ENCODE assay signal across 26 cellular contexts in genomic region chrX:42783456-42783855, GRCh38. TPM values are rescaled to one million over a fixed set of nuclear protein-coding genes. Genes with fewer than 3 reads are reported as not detected.
DNase-seq lines count a peak whose midpoint lies in the region; ATAC-seq, FAIRE-seq and TF ChIP-seq lines count a peak whose summit lies in the region.
"Had no signal": no experiment of that assay in that cellular context is flagged by ENCODE, and none has a peak within 500 bp of the region (broad histone marks: within the 10 kb centered on the region; RNA-seq: fewer than 3 reads in every experiment).

No MANE protein-coding gene starts in this region.

- H3K36me3 ChIP-seq in kidney (ENCODE audit: control insufficient read depth in 1 of 2, insufficient read depth in 2 of 2, low read length in 2 of 2), result no peaks in the 10 kb centered on the region
- H3K36me3 ChIP-seq: BLaER1, MG63 had no signal

- DNase-seq in EH (ENCODE audit: low read depth), result peak; percentile 59
- DNase-seq in amniotic epithelial cell (ENCODE audit: low read depth), result peak; percentile 3
- no peak for DNase-seq in kidney
- DNase-seq in renal cortical epithelial cell (ENCODE audit: low read depth), result peak; percentile 62
- DNase-seq in HT-29 (ENCODE audit: low spot score), result no peak
- no peak for DNase-seq in Right ventricle myocardium inferior (ENCODE audit: missing footprints)
- DNase-seq in cortex of kidney (lab: John Stamatoyannopoulos, UW), result no peak
- DNase-seq: 8988T; CD4-positive, CD25-positive, alpha-beta regulatory T cell; DMS153; KBM-7; MG63; NCI-H2029 treated with DMSO at 0.1 percent for 48 hours; NCI-H2227 treated with DMSO at 0.1 percent for 48 hours; NCI-H526 treated with DMSO at 0.1 percent for 48 hours; SHP77 treated with DMSO at 0.1 percent for 48 hours had no signal

- no peaks in the 10 kb centered on the region for H3K9me3 ChIP-seq in kidney (ENCODE audit: control insufficient read depth in 1 of 2, low read length in 2 of 2)
- H3K9me3 ChIP-seq: MG63 had no signal

- intact Hi-C loops in kidney (cut with DNase I), result no loop called here
- intact Hi-C loops in Right ventricle myocardium inferior (cut with DNase I), result no loop called here

- no peak for TF ChIP-seq CTCF in kidney (IDR thresholded peaks at IDR 0.05; ENCODE audit: borderline replicate concordance, extremely low read depth, insufficient read depth)

- H3K9ac ChIP-seq in kidney (ENCODE audit: low read length in 2 of 2), result no peak overlapping the region
- H3K9ac ChIP-seq: BLaER1 had no signal

- H3K27ac ChIP-seq in kidney (ENCODE audit: low read depth in 2 of 2, low read length in 2 of 2), result no peak overlapping the region
- H3K27ac ChIP-seq: BLaER1, RWPE1 had no signal

- H3K4me3 ChIP-seq in kidney (ENCODE audit: low read length in 2 of 2), result no peak overlapping the region
- H3K4me3 ChIP-seq: BLaER1, MG63 had no signal

- FAIRE-seq in kidney (lab: Jason Lieb, UNC), result peak; percentile 58
- FAIRE-seq: G401.6, H54, HTR-8/SVneo had no signal

- no peaks in the 10 kb centered on the region for H3K4me1 ChIP-seq in kidney (ENCODE audit: control insufficient read depth in 1 of 2, insufficient read depth in 1 of 2, low read depth in 1 of 2, low read length in 2 of 2)
- H3K4me1 ChIP-seq: BLaER1 had no signal

- ATAC-seq in HG02642 (IDR thresholded peaks at IDR 0.05; ENCODE audit: poor library complexity, unreplicated experiment), result no peak
- no peak for ATAC-seq in Right ventricle myocardium inferior
- ATAC-seq: Panc1 had no signal

RNA-seq across cellular contexts. Expression of gene PPP1R2C, which starts 5.5 kb away (rescaled TPM):
- total RNA-seq in kidney, result not detected
- polyA plus RNA-seq in kidney (ENCODE audit: insufficient read depth, low read depth, low replicate concordance), result not detected
- not detected in 2 replicates for total RNA-seq in renal cortical epithelial cell
- total RNA-seq in HT-29 (2014; rRNA removed; shearing (Covaris generic)), result not detected in 2 replicates
- not detected for total RNA-seq in Right ventricle myocardium inferior
- total RNA-seq: LHCN-M2, NCI-H460, OCI-LY7 had no signal

Comparison
In these comparisons a context has a peak if more than half of its experiments do, and no peak if none do; other contexts are left out.
1. DNase-seq: peak in EH (single experiment), amniotic epithelial cell (single experiment) and renal cortical epithelial cell (single experiment); none in kidney (single experiment), HT-29 (single experiment), Right ventricle myocardium inferior (single experiment) and cortex of kidney (single experiment).